11 cellular contexts compared by ENCODE assay signal in genomic region chr1:208240698-208241355, GRCh38. TPM values are rescaled to one million over a fixed set of nuclear protein-coding genes. Genes with fewer than 3 reads are reported as not detected.
A peak's percentile ranks its signal among the peaks of the same experiment; 100 is the strongest.
DNase-seq lines count a peak whose midpoint lies in the region; ATAC-seq and TF ChIP-seq lines count a peak whose summit lies in the region.
"Had no signal": no experiment of that assay in that cellular context is flagged by ENCODE, and none has a peak within 500 bp of the region (broad histone marks: within the 10 kb centered on the region; RNA-seq: fewer than 3 reads in every experiment).

No MANE protein-coding gene starts in this region.

- no peak for TF ChIP-seq EP300 in ovary (IDR thresholded peaks at IDR 0.05)

- no peak for ATAC-seq in CD4-positive, alpha-beta T cell (ENCODE audit: poor library complexity)
- ATAC-seq in stimulated activated effector memory CD8-positive, alpha-beta T cell treated with anti-CD3 and anti-CD28 coated beads, Interleukin-12 subunit alpha, Interleukin-12 subunit beta, amount 100 ng/mL, for 72 hours, result no peak

- H3K4me1 ChIP-seq in right atrium auricular region (peaks cover 0 to 78% of the 10 kb centered on the region in 2 donors), ovary (ENCODE audit: insufficient read depth) (peaks cover 27% of the 10 kb centered on the region), HAP-1 (peaks cover 7% of the 10 kb centered on the region; the same call in 1 of the 2 replicates)

- H3K27ac ChIP-seq in 22Rv1 (peak overlapping the region; percentile 87), right atrium auricular region (peak overlapping the region; percentile 54 to 88), ovary (peak overlapping the region in 1 of 2 donors; percentile 40)
- no peak overlapping the region for H3K27ac ChIP-seq in CD4-positive, alpha-beta T cell (ENCODE audit: low read depth, low read length)

- H3K27ac Mint-ChIP-seq in CD4-positive, alpha-beta T cell, result no peak overlapping the region
- H3K27ac Mint-ChIP-seq in stimulated activated effector memory CD8-positive, alpha-beta T cell treated with anti-CD3 and anti-CD28 coated beads, Interleukin-12 subunit alpha, Interleukin-12 subunit beta, amount 100 ng/mL, for 72 hours, result no peak overlapping the region

- CTCF ChIA-PET in CD4-positive, alpha-beta T cell (lab: Charles Lee), result no interaction called here

- no peaks in the 10 kb centered on the region for H3K27me3 ChIP-seq in right atrium auricular region
- no peaks in the 10 kb centered on the region for H3K27me3 ChIP-seq in ovary
- peaks cover 37% of the 10 kb centered on the region for H3K27me3 ChIP-seq in CD4-positive, alpha-beta T cell (ENCODE audit: control insufficient read depth, insufficient read depth, low read length)
- peaks cover 15% of the 10 kb centered on the region for H3K27me3 ChIP-seq in HAP-1 (ENCODE audit: low read depth)

- intact Hi-C loops in ovary (cut with DNase I), result loop anchor here (5.0 to 10.0 kb wide), 10 partner anchors 106 to 356 kb away; no protein-coding TSS in a partner anchor
- intact Hi-C loops in CD4-positive, alpha-beta T cell (cut with DNase I, micrococcal nuclease), result loop anchor here in 1 of 2 experiments (10.0 kb wide), 1 partner anchor 366 kb away; no protein-coding TSS in a partner anchor

- in situ Hi-C loops in HAP-1 (cut with MboI; ENCODE audit: low sequenced_read_pairs), result no loop called here

- TF ChIP-seq CTCF in 22Rv1 (IDR thresholded peaks at IDR 0.05) (no peak), right atrium auricular region (IDR thresholded peaks at IDR 0.05) (no peak), ovary (IDR thresholded peaks at IDR 0.05) (no peak)
- no peak for TF ChIP-seq CTCF in CD4-positive, alpha-beta T cell (IDR thresholded peaks at IDR 0.05)

- H3K4me3 Mint-ChIP-seq in CD4-positive, alpha-beta T cell, result no peak overlapping the region
- no peak overlapping the region for H3K4me3 Mint-ChIP-seq in stimulated activated effector memory CD8-positive, alpha-beta T cell treated with anti-CD3 and anti-CD28 coated beads, Interleukin-12 subunit alpha, Interleukin-12 subunit beta, amount 100 ng/mL, for 72 hours

- no peak for TF ChIP-seq POLR2A in ovary (IDR thresholded peaks at IDR 0.05)

- WGBS in ovary, 3 donors, result 65 to 73% (median 73%) methylated on average over 3 of the region's 3 CpGs

- DNase-seq in NCI-H69 (lab: John Stamatoyannopoulos, UW) (peak; percentile 15), right atrium auricular region (ENCODE audit: low spot score) (no peak), ovary (peak in 1 of 5 donors; percentile 7), HAP-1 (ENCODE audit: low spot score in 2 of 2) (no peak), NCI-H748 (lab: John Stamatoyannopoulos, UW; ENCODE audit: unreplicated experiment) (no peak)
- DNase-seq in CD4-positive, alpha-beta T cell, result no peak
- DNase-seq in stimulated activated effector memory CD8-positive, alpha-beta T cell treated with anti-CD3 and anti-CD28 coated beads, Interleukin-12 subunit alpha, Interleukin-12 subunit beta, amount 100 ng/mL, for 72 hours (ENCODE audit: low spot score in 2 of 2), result no peak
- DNase-seq: activated gamma-delta T cell treated with Interleukin-2 at 50 U/mL for 16 hours, DND-41, NCI-H2227 treated with DMSO at 0.1 percent for 48 hours had no signal

- POLR2A ChIA-PET in CD4-positive, alpha-beta T cell (lab: Charles Lee), result no interaction called here

- peaks cover 58% of the 10 kb centered on the region for H3K27me3 Mint-ChIP-seq in CD4-positive, alpha-beta T cell

- H3K9me3 ChIP-seq in right atrium auricular region, result no peaks in the 10 kb centered on the region
- no peaks in the 10 kb centered on the region for H3K9me3 ChIP-seq in ovary
- no peaks in the 10 kb centered on the region for H3K9me3 ChIP-seq in CD4-positive, alpha-beta T cell (ENCODE audit: control insufficient read depth, low read length)
- no peaks in the 10 kb centered on the region for H3K9me3 ChIP-seq in HAP-1

- H3K36me3 Mint-ChIP-seq in CD4-positive, alpha-beta T cell (ENCODE audit: low read depth), result no peaks in the 10 kb centered on the region
- H3K36me3 Mint-ChIP-seq in stimulated activated effector memory CD8-positive, alpha-beta T cell treated with anti-CD3 and anti-CD28 coated beads, Interleukin-12 subunit alpha, Interleukin-12 subunit beta, amount 100 ng/mL, for 72 hours, result no peaks in the 10 kb centered on the region

- H3K36me3 ChIP-seq in right atrium auricular region (no peaks in the 10 kb centered on the region), ovary (no peaks in the 10 kb centered on the region), HAP-1 (replicated peaks) (no peaks in the 10 kb centered on the region)

- H3K4me3 ChIP-seq in right atrium auricular region (peak overlapping the region; percentile 75 to 88), ovary (peak overlapping the region; percentile 71), HAP-1 (no peak overlapping the region)

- peaks cover 18% of the 10 kb centered on the region for H3K4me1 Mint-ChIP-seq in CD4-positive, alpha-beta T cell (ENCODE audit: low read depth)
- peaks cover 23% of the 10 kb centered on the region for H3K4me1 Mint-ChIP-seq in stimulated activated effector memory CD8-positive, alpha-beta T cell treated with anti-CD3 and anti-CD28 coated beads, Interleukin-12 subunit alpha, Interleukin-12 subunit beta, amount 100 ng/mL, for 72 hours

- H3K9me3 Mint-ChIP-seq in CD4-positive, alpha-beta T cell, result no peaks in the 10 kb centered on the region
- no peaks in the 10 kb centered on the region for H3K9me3 Mint-ChIP-seq in stimulated activated effector memory CD8-positive, alpha-beta T cell treated with anti-CD3 and anti-CD28 coated beads, Interleukin-12 subunit alpha, Interleukin-12 subunit beta, amount 100 ng/mL, for 72 hours

RNA-seq across cellular contexts. Expression of gene PLXNA2, which starts 3.4 kb away (rescaled TPM):
- total RNA-seq in right atrium auricular region (10 to 100 TPM; 10.8 to 23.8 TPM), ovary (10 to 100 TPM; 15.3 to 71.5 (median 55.5) TPM)
- polyA plus RNA-seq in ovary, result 10 to 100 TPM; 10.7 to 15.2 TPM
- under 1 TPM; 0.75 to 0.77 TPM for total RNA-seq in CD4-positive, alpha-beta T cell

Comparison
In these comparisons a context has a peak if more than half of its experiments do, and no peak if none do; other contexts are left out.
1. RNA of gene PLXNA2, which starts 3.4 kb away (total RNA-seq): 15.3 to 71.5 TPM in ovary and 10.8 to 23.8 TPM in right atrium auricular region; 0.75 to 0.77 TPM in CD4-positive, alpha-beta T cell; every median in the first group is over 4 times any median in the second.